8 cellular contexts compared by ENCODE assay signal in the genomic region with DNA sequence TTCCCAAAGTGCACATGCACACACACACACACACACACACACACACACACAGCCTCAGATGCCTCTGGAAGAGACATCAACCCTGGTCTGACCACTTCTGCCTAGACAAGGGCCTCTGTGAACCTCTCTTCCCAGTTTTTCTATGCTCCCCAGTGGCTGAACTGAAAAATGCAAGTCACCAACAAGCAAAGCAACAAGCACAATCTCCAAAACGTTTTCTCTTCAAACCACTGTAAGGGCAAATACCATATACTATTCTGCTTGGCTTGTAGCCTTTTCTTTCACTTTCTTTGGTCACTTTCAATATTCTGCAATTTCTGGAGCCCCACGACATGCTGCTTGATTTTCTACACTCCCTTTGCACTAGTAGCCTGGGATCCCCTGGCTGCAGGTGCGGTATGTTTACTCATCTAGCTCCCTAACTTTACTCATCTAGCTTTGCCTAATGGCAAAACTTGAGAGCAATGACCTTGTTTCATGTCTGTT.
DNase-seq lines count a peak whose midpoint lies in the region; ATAC-seq and TF ChIP-seq lines count a peak whose summit lies in the region.

No MANE protein-coding gene starts in this region.

- TF ChIP-seq CTCF in mucosa of descending colon (IDR thresholded peaks at IDR 0.05), result no peak

- peaks cover 3% of the 10 kb centered on the region for H3K4me1 ChIP-seq in mucosa of descending colon (ENCODE audit: low read depth)

- DNase-seq in stimulated activated naive CD8-positive, alpha-beta T cell treated with anti-CD3 and anti-CD28 coated beads, Interleukin-15, Interleukin-2, amounts not matched to agents 100 U/mL and 50 U/mL, for 24 hours, result no peak
- DNase-seq in stimulated activated naive CD8-positive, alpha-beta T cell treated with anti-CD3 and anti-CD28 coated beads, Interleukin-15, amount 100 ng/mL, for 72 hours, result no peak
- DNase-seq in NCI-H1694 treated with DMSO at 0.1 percent for 48 hours (lab: John Stamatoyannopoulos, UW) (peak; percentile 5), mucosa of descending colon (peak in 1 of 3 donors; percentile 41), cortex of kidney (lab: John Stamatoyannopoulos, UW) (no peak)
- no peak for DNase-seq in stimulated activated CD4-positive, alpha-beta T cell treated with anti-CD3 and anti-CD28 coated beads, Interleukin-1b, Interleukin-23, amount 100 ng/mL, for 48 hours

- H3K9me3 Mint-ChIP-seq in stimulated activated naive CD8-positive, alpha-beta T cell treated with anti-CD3 and anti-CD28 coated beads, Interleukin-15, amount 100 ng/mL, for 72 hours, result no peaks in the 10 kb centered on the region

- H3K4me1 Mint-ChIP-seq in stimulated activated naive CD8-positive, alpha-beta T cell treated with anti-CD3 and anti-CD28 coated beads, Interleukin-15, amount 100 ng/mL, for 72 hours, result no peaks in the 10 kb centered on the region

- no peaks in the 10 kb centered on the region for H3K9me3 ChIP-seq in mucosa of descending colon

- intact Hi-C loops in mucosa of descending colon (cut with DNase I, micrococcal nuclease), result no loop called here

- H3K27ac ChIP-seq in cingulate gyrus (ENCODE audit: low read depth, low read length), result peak overlapping the region; percentile 44

- ATAC-seq in stimulated activated naive CD8-positive, alpha-beta T cell treated with anti-CD3 and anti-CD28 coated beads, Interleukin-15, Interleukin-2, amounts not matched to agents 100 U/mL and 50 U/mL, for 24 hours, result peak; percentile 49
- ATAC-seq in stimulated activated naive CD8-positive, alpha-beta T cell treated with anti-CD3 and anti-CD28 coated beads, Interleukin-15, amount 100 ng/mL, for 72 hours, result no peak
- ATAC-seq in HG02678 (IDR thresholded peaks at IDR 0.05; ENCODE audit: unreplicated experiment) (peak; percentile 43), mucosa of descending colon (peak; percentile 67)

- no peak overlapping the region for H3K27ac Mint-ChIP-seq in stimulated activated naive CD8-positive, alpha-beta T cell treated with anti-CD3 and anti-CD28 coated beads, Interleukin-15, amount 100 ng/mL, for 72 hours

- H3K4me3 ChIP-seq in mucosa of descending colon, result no peak overlapping the region

- H3K27me3 Mint-ChIP-seq in stimulated activated naive CD8-positive, alpha-beta T cell treated with anti-CD3 and anti-CD28 coated beads, Interleukin-15, amount 100 ng/mL, for 72 hours, result no peaks in the 10 kb centered on the region

- H3K36me3 ChIP-seq in mucosa of descending colon (ENCODE audit: low read depth), result no peaks in the 10 kb centered on the region

- no peak overlapping the region for H3K4me3 Mint-ChIP-seq in stimulated activated naive CD8-positive, alpha-beta T cell treated with anti-CD3 and anti-CD28 coated beads, Interleukin-15, amount 100 ng/mL, for 72 hours
